11 cellular contexts compared by ENCODE assay signal in the genomic region with DNA sequence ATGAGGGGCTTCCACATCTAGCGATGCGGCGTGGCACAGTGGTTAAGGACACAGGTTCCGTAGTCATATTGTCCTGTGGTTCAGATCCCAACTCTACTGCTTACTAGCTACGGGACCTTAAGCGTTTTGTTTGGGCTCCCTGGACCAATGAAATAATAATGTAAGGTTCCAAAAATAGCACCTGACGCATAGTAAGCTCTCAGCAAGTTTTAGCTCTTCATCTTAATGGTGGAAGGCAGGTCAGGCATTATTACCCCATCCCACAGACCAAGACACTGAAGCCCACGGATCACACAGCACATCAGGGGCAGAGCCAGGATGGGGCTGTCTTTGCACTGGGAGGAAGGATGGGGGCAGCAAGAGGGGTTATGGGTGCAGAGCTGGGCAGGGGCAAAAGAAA. TPM values are rescaled to one million over a fixed set of nuclear protein-coding genes. Genes with fewer than 3 reads are reported as not detected.
A peak's percentile ranks its signal among the peaks of the same experiment; 100 is the strongest.
DNase-seq lines count a peak whose midpoint lies in the region; ATAC-seq and TF ChIP-seq lines count a peak whose summit lies in the region.
"Had no signal": no experiment of that assay in that cellular context is flagged by ENCODE, and none has a peak within 500 bp of the region (broad histone marks: within the 10 kb centered on the region; RNA-seq: fewer than 3 reads in every experiment).

No MANE protein-coding gene starts in this region.

- no TSS peak for BruUV-seq in IMR-90 (replicated peaks; lab: Mats Ljungman, UMichigan)

- H3K36me3 ChIP-seq in IMR-90 (ENCODE audit: control insufficient read depth, insufficient read depth, low read length): no peaks in the 10 kb centered on the region
- H3K36me3 ChIP-seq: ascending aorta, pancreas, thoracic aorta had no signal

- H2AFZ ChIP-seq in IMR-90 (replicated peaks; ENCODE audit: low read length, poor library complexity): peak overlapping the region; percentile 84

- POLR2A ChIA-PET in IMR-90 (lab: Charles Lee; ENCODE audit: unreplicated experiment): no interaction called here

- no peak overlapping the region for H2BK120ac ChIP-seq in IMR-90 (ENCODE audit: low read depth, low read length)

- no peak overlapping the region for H3K4me3 Mint-ChIP-seq in central memory CD8-positive, alpha-beta T cell

- intact Hi-C loops in IMR-90 (cut with micrococcal nuclease) (loop anchor here (1.0 to 5.0 kb wide), 4 partner anchors 126 to 485 kb away; a partner anchor contains a TSS), sciatic nerve (cut with DNase I) (loop anchor here (10.0 kb wide), 1 partner anchor 51 kb away; no protein-coding TSS in a partner anchor)

- H3K9ac ChIP-seq in IMR-90 (ENCODE audit: low read depth, low read length): no peak overlapping the region

- H3K56ac ChIP-seq in IMR-90 (ENCODE audit: extremely low read depth, insufficient read depth, low read length): no peak overlapping the region

- H3K18ac ChIP-seq in IMR-90 (ENCODE audit: low read depth, low read length): no peak overlapping the region

- WGBS in IMR-90 (ENCODE audit: extremely low coverage in 2 of 2, insufficient read length in 1 of 2), 2 experiments: 90% methylated on average over 3 of the region's 8 CpGs; no CpG with 5 or more reads in 1 of the 2 experiments

- H3K4ac ChIP-seq in IMR-90 (ENCODE audit: low read depth, low read length): peak overlapping the region; percentile 8; the same call in 1 of the 2 replicates

- H3K27me3 Mint-ChIP-seq in central memory CD8-positive, alpha-beta T cell: no peaks in the 10 kb centered on the region

- H3K14ac ChIP-seq in IMR-90 (replicated peaks; ENCODE audit: low read depth, low read length): no peak overlapping the region

- TF ChIP-seq CTCF in IMR-90 (conservative IDR thresholded peaks at IDR 0.05; ENCODE audit: low read depth, low read length): no peak

- peak in 1 of 2 donors; percentile 3 for ATAC-seq in activated naive CD4-positive, alpha-beta T cell treated with anti-CD3 and anti-CD28 coated beads, Interleukin-2, amount 50 U/mL, for 72 hours
- ATAC-seq in IMR-90 (ENCODE audit: low read depth) (no peak), sciatic nerve (peak; percentile 7), GM21717 (IDR thresholded peaks at IDR 0.05; ENCODE audit: unreplicated experiment) (no peak), HG03095 (IDR thresholded peaks at IDR 0.05; ENCODE audit: unreplicated experiment) (no peak)
- no peak for ATAC-seq in central memory CD8-positive, alpha-beta T cell (replicated peaks; ENCODE audit: extremely low read depth, poor library complexity, severe bottlenecking)

- H3K9me1 ChIP-seq in IMR-90 (ENCODE audit: insufficient read depth, low read length): no peaks in the 10 kb centered on the region

- peaks cover 18% of the 10 kb centered on the region for H3K4me1 Mint-ChIP-seq in central memory CD8-positive, alpha-beta T cell

- CTCF ChIA-PET in IMR-90 (lab: Yijun Ruan, JAX): interaction anchor here (1.0 to 1.2 kb wide), 3 partner anchors 13 to 207 kb away, joined by 3 to 7 read pairs (median 4); a partner anchor contains a TSS

- no peak overlapping the region for H4K8ac ChIP-seq in IMR-90 (ENCODE audit: low read depth in 2 of 2, low read length in 2 of 2)

- no peak overlapping the region for H3K27ac ChIP-seq in IMR-90 (ENCODE audit: insufficient read depth, low read length)
- H3K27ac ChIP-seq: ascending aorta, pancreas, thoracic aorta had no signal

- TF ChIP-seq RAD21 in IMR-90 (IDR thresholded peaks at IDR 0.05; ENCODE audit: low read length): no peak

- H3K36me3 Mint-ChIP-seq in activated naive CD4-positive, alpha-beta T cell treated with anti-CD3 and anti-CD28 coated beads, Interleukin-2, amount 50 U/mL, for 72 hours: no peaks in the 10 kb centered on the region
- peaks cover 9% of the 10 kb centered on the region for H3K36me3 Mint-ChIP-seq in central memory CD8-positive, alpha-beta T cell (ENCODE audit: insufficient read depth)

- in situ Hi-C loops in IMR-90 (cut with MboI; ENCODE audit: low sequenced_read_pairs): loop anchor here (10.0 kb wide), 1 partner anchor 481 kb away; no protein-coding TSS in a partner anchor

- H3K9me3 Mint-ChIP-seq in activated naive CD4-positive, alpha-beta T cell treated with anti-CD3 and anti-CD28 coated beads, Interleukin-2, amount 50 U/mL, for 72 hours: no peaks in the 10 kb centered on the region
- H3K9me3 Mint-ChIP-seq in central memory CD8-positive, alpha-beta T cell: no peaks in the 10 kb centered on the region

- peak overlapping the region; percentile 61 to 83 for H3K27ac Mint-ChIP-seq in activated naive CD4-positive, alpha-beta T cell treated with anti-CD3 and anti-CD28 coated beads, Interleukin-2, amount 50 U/mL, for 72 hours
- H3K27ac Mint-ChIP-seq in central memory CD8-positive, alpha-beta T cell (ENCODE audit: low read depth): peak overlapping the region; percentile 71

- no peak overlapping the region for H3K4me3 ChIP-seq in IMR-90 (ENCODE audit: insufficient read depth, low read depth, low read length)
- H3K4me3 ChIP-seq: pancreas, thoracic aorta had no signal

- no peak for DNase-seq in activated naive CD4-positive, alpha-beta T cell treated with anti-CD3 and anti-CD28 coated beads, Interleukin-2, amount 50 U/mL, for 72 hours (ENCODE audit: low spot score in 2 of 2)
- no peak for DNase-seq in activated naive CD4-positive, alpha-beta T cell treated with anti-CD3 and anti-CD28 coated beads, Interleukin-2, amount 50 U/mL, for 16 hours
- DNase-seq in IMR-90: no peak
- DNase-seq in central memory CD8-positive, alpha-beta T cell (ENCODE audit: low spot score in 2 of 2): no peak
- peak; percentile 5 for DNase-seq in sciatic nerve (ENCODE audit: low spot score)
- DNase-seq in hypothalamus (lab: John Stamatoyannopoulos, UW): no peak

- H4K91ac ChIP-seq in IMR-90 (ENCODE audit: insufficient read depth, low read depth, low read length): no peak overlapping the region

- H4K5ac ChIP-seq in IMR-90 (ENCODE audit: low read depth, low read length): no peak overlapping the region

- no peak for TF ChIP-seq POLR2A in IMR-90 (IDR thresholded peaks at IDR 0.05; ENCODE audit: low read depth, low read length)

- H2BK5ac ChIP-seq in IMR-90 (ENCODE audit: low read depth, low read length, poor library complexity, severe bottlenecking): no peak overlapping the region

- no peak overlapping the region for H3K23ac ChIP-seq in IMR-90 (ENCODE audit: low read depth, low read length)

- no peaks in the 10 kb centered on the region for H3K4me1 ChIP-seq in IMR-90 (ENCODE audit: control insufficient read depth, insufficient read depth, low read length)
- H3K4me1 ChIP-seq: pancreas had no signal

- H2AK9ac ChIP-seq in IMR-90 (replicated peaks; ENCODE audit: low read depth, low read length, poor library complexity): no peak overlapping the region

- H3K4me2 ChIP-seq in IMR-90 (ENCODE audit: low read depth, low read length): no peak overlapping the region

- H2BK20ac ChIP-seq in IMR-90 (ENCODE audit: low read depth, low read length): no peak overlapping the region; the same call in 1 of the 2 replicates

- dilution Hi-C loops in IMR-90 (cut with HindIII; ENCODE audit: low sequenced_read_pairs, unreplicated experiment): no loop called here

- no peak overlapping the region for H2BK15ac ChIP-seq in IMR-90 (ENCODE audit: low read depth, low read length)

- no peaks in the 10 kb centered on the region for H4K20me1 ChIP-seq in IMR-90 (ENCODE audit: insufficient read depth, low read length)

- H2AK5ac ChIP-seq in IMR-90 (ENCODE audit: low read depth, low read length): peak overlapping the region; percentile 46; the same call in 1 of the 2 replicates

- no peaks in the 10 kb centered on the region for H3K27me3 ChIP-seq in IMR-90 (ENCODE audit: control insufficient read depth, insufficient read depth, low read length)
- H3K27me3 ChIP-seq: ascending aorta, pancreas had no signal

- H3K79me1 ChIP-seq in IMR-90 (ENCODE audit: low read depth in 1 of 2, low read length in 2 of 2): no peaks in the 10 kb centered on the region

- no peaks in the 10 kb centered on the region for H3K9me3 ChIP-seq in IMR-90 (ENCODE audit: control insufficient read depth, insufficient read depth, low read length)
- H3K9me3 ChIP-seq: ascending aorta, pancreas, thoracic aorta had no signal

TF ChIP-seq in IMR-90, 13 proteins besides CTCF, POLR2A, EP300 and RAD21:
- TF ChIP-seq, protein P1, sequence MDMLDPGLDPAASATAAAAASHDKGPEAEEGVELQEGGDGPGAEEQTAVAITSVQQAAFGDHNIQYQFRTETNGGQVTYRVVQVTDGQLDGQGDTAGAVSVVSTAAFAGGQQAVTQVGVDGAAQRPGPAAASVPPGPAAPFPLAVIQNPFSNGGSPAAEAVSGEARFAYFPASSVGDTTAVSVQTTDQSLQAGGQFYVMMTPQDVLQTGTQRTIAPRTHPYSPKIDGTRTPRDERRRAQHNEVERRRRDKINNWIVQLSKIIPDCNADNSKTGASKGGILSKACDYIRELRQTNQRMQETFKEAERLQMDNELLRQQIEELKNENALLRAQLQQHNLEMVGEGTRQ (IDR thresholded peaks at IDR 0.05; ENCODE audit: low read depth, low read length): no peak
- TF ChIP-seq NFE2L2 (IDR thresholded peaks at IDR 0.05; ENCODE audit: low read depth, low read length) (no peak), SMC3 (IDR thresholded peaks at IDR 0.05; ENCODE audit: low read depth, low read length) (no peak)

RNA-seq across cellular contexts. Expression of a gene that starts 13.0 kb away (rescaled TPM):
- total RNA-seq in activated naive CD4-positive, alpha-beta T cell treated with anti-CD3 and anti-CD28 coated beads, Interleukin-2, amount 50 U/mL, for 72 hours: under 1 TPM; 0.29 to 0.32 TPM
- 0.18 and 0.28 TPM in 2 replicates for total RNA-seq in IMR-90 (2012; rRNA removed)
- polyA plus RNA-seq in IMR-90 (2012; rRNA removed): 0.10 and 0.48 TPM in 2 replicates
- 0.14 TPM in 1 of 2 replicates, not detected in the other for polyA plus RNA-seq in IMR-90 (2012; cell fraction: cytosol; rRNA removed)
- polyA plus RNA-seq in IMR-90 (2012; cell fraction: nucleus; rRNA removed; ENCODE audit: low replicate concordance): 0.15 and 0.33 TPM in 2 replicates
- 0.62 TPM for total RNA-seq in sciatic nerve
- total RNA-seq: ascending aorta had no signal

RNA-seq across cellular contexts. Expression of a gene that starts 18.8 kb away (rescaled TPM):
- total RNA-seq in activated naive CD4-positive, alpha-beta T cell treated with anti-CD3 and anti-CD28 coated beads, Interleukin-2, amount 50 U/mL, for 72 hours: 100 to 1,000 TPM; 271 to 326 TPM
- total RNA-seq in IMR-90 (2012; rRNA removed) (2.0 and 2.2 TPM in 2 replicates), sciatic nerve (43.1 TPM)
- polyA plus RNA-seq in IMR-90 (2012; rRNA removed): 11.9 and 12.0 TPM in 2 replicates
- polyA plus RNA-seq in IMR-90 (2012; cell fraction: cytosol; rRNA removed): 11.1 and 16.7 TPM in 2 replicates
- 5.0 and 5.4 TPM in 2 replicates for polyA plus RNA-seq in IMR-90 (2012; cell fraction: nucleus; rRNA removed; ENCODE audit: low replicate concordance)

RNA-seq across cellular contexts. Expression of a gene that starts 45.0 kb away (rescaled TPM):
- total RNA-seq in activated naive CD4-positive, alpha-beta T cell treated with anti-CD3 and anti-CD28 coated beads, Interleukin-2, amount 50 U/mL, for 72 hours: 1 to 10 TPM; 1.5 to 2.7 TPM
- total RNA-seq in IMR-90 (2012; rRNA removed) (under 0.01 TPM in 2 replicates), sciatic nerve (2.6 TPM)
- 0.80 TPM in 2 replicates for polyA plus RNA-seq in IMR-90 (2012; rRNA removed)
- polyA plus RNA-seq in IMR-90 (2012; cell fraction: cytosol; rRNA removed): 0.05 and 0.24 TPM in 2 replicates
- polyA plus RNA-seq in IMR-90 (2012; cell fraction: nucleus; rRNA removed; ENCODE audit: low replicate concordance): 5.7 and 10.3 TPM in 2 replicates
- total RNA-seq: ascending aorta had no signal

Comparison
In these comparisons a context has a peak if more than half of its experiments do, and no peak if none do; other contexts are left out.
1. RNA of a gene that starts 18.8 kb away (total RNA-seq): 271 to 326 TPM in activated naive CD4-positive, alpha-beta T cell treated with anti-CD3 and anti-CD28 coated beads, Interleukin-2, amount 50 U/mL, for 72 hours and 43.1 TPM in sciatic nerve (single experiment); 2.0 to 2.2 TPM in IMR-90; every median in the first group is over 10 times any median in the second.